ENCODE assay signal across 9 cellular contexts in genomic region chr20:50848846-50849673, GRCh38. TPM values are rescaled to one million over a fixed set of nuclear protein-coding genes. Genes with fewer than 3 reads are reported as not detected.
A peak's percentile ranks its signal among the peaks of the same experiment; 100 is the strongest.
DNase-seq lines count a peak whose midpoint lies in the region; ATAC-seq and TF ChIP-seq lines count a peak whose summit lies in the region.
"Had no signal": no experiment of that assay in that cellular context is flagged by ENCODE, and none has a peak within 500 bp of the region (broad histone marks: within the 10 kb centered on the region; RNA-seq: fewer than 3 reads in every experiment).

No MANE protein-coding gene starts in this region.

- DNase-seq in NOMO-1 (lab: John Stamatoyannopoulos, UW; ENCODE audit: unreplicated experiment in 2 of 2) (peak; percentile 40 to 45), SIG-M5 (lab: John Stamatoyannopoulos, UW) (no peak), kidney glomerular epithelial cell (lab: John Stamatoyannopoulos, UW) (no peak)
- no peak for DNase-seq in stimulated activated effector memory CD8-positive, alpha-beta T cell treated with anti-CD3 and anti-CD28 coated beads, Interleukin-12 subunit alpha, Interleukin-12 subunit beta, amount 100 ng/mL, for 72 hours (ENCODE audit: low spot score in 2 of 2)
- DNase-seq: T-cell had no signal

- no peak overlapping the region for H3K4me3 Mint-ChIP-seq in stimulated activated effector memory CD8-positive, alpha-beta T cell treated with anti-CD3 and anti-CD28 coated beads, Interleukin-12 subunit alpha, Interleukin-12 subunit beta, amount 100 ng/mL, for 72 hours
- H3K4me3 Mint-ChIP-seq: T-cell had no signal

- TF ChIP-seq EP300 in gastroesophageal sphincter (IDR thresholded peaks at IDR 0.05) = no peak

- H3K9me3 Mint-ChIP-seq in stimulated activated effector memory CD8-positive, alpha-beta T cell treated with anti-CD3 and anti-CD28 coated beads, Interleukin-12 subunit alpha, Interleukin-12 subunit beta, amount 100 ng/mL, for 72 hours = no peaks in the 10 kb centered on the region
- H3K9me3 Mint-ChIP-seq: T-cell had no signal

- H3K4me1 Mint-ChIP-seq in stimulated activated effector memory CD8-positive, alpha-beta T cell treated with anti-CD3 and anti-CD28 coated beads, Interleukin-12 subunit alpha, Interleukin-12 subunit beta, amount 100 ng/mL, for 72 hours = peaks cover 22% of the 10 kb centered on the region

- ATAC-seq in GM21576 (IDR thresholded peaks at IDR 0.05; ENCODE audit: unreplicated experiment) (peak; percentile 50), gastroesophageal sphincter (peak; percentile 42), HG03159 (IDR thresholded peaks at IDR 0.05; ENCODE audit: unreplicated experiment) (no peak), HG03571 (IDR thresholded peaks at IDR 0.05; ENCODE audit: unreplicated experiment) (no peak)
- no peak for ATAC-seq in stimulated activated effector memory CD8-positive, alpha-beta T cell treated with anti-CD3 and anti-CD28 coated beads, Interleukin-12 subunit alpha, Interleukin-12 subunit beta, amount 100 ng/mL, for 72 hours
- ATAC-seq: T-cell had no signal

- H3K36me3 ChIP-seq in gastroesophageal sphincter = no peaks in the 10 kb centered on the region

- peaks cover 0 to 17% (median 14%) of the 10 kb centered on the region in 3 donors for H3K4me1 ChIP-seq in gastroesophageal sphincter

- 51 to 100% methylated on average over 1 to 6 of the region's 18 CpGs for WGBS in gastroesophageal sphincter (ENCODE audit: low coverage in 1 of 2), 2 donors

- no peaks in the 10 kb centered on the region for H3K9me3 ChIP-seq in gastroesophageal sphincter

- no peaks in the 10 kb centered on the region for H3K36me3 Mint-ChIP-seq in stimulated activated effector memory CD8-positive, alpha-beta T cell treated with anti-CD3 and anti-CD28 coated beads, Interleukin-12 subunit alpha, Interleukin-12 subunit beta, amount 100 ng/mL, for 72 hours

- TF ChIP-seq CTCF in gastroesophageal sphincter (IDR thresholded peaks at IDR 0.05) = no peak

- peak overlapping the region; percentile 64 for H3K27ac Mint-ChIP-seq in stimulated activated effector memory CD8-positive, alpha-beta T cell treated with anti-CD3 and anti-CD28 coated beads, Interleukin-12 subunit alpha, Interleukin-12 subunit beta, amount 100 ng/mL, for 72 hours

- TF ChIP-seq POLR2A in gastroesophageal sphincter (IDR thresholded peaks at IDR 0.05) = no peak

- H3K27me3 ChIP-seq in gastroesophageal sphincter = no peaks in the 10 kb centered on the region

- H3K27ac ChIP-seq in gastroesophageal sphincter = peak overlapping the region in 3 of 4 donors; percentile 32 to 68 (median 59)

- peak overlapping the region in 1 of 2 donors; percentile 30 for H3K4me3 ChIP-seq in gastroesophageal sphincter

RNA-seq across cellular contexts. Expression of gene BCAS4, which starts 54.2 kb away (rescaled TPM):
- total RNA-seq in gastroesophageal sphincter = 10 to 100 TPM in 1 of 4 donors, 1 to 10 TPM in 3; 4.4 to 18.7 (median 4.7) TPM

Comparison
In these comparisons a context has a peak if more than half of its experiments do, and no peak if none do; other contexts are left out.
1. ATAC-seq: peak in GM21576 (single experiment) and gastroesophageal sphincter (single experiment); none in stimulated activated effector memory CD8-positive, alpha-beta T cell treated with anti-CD3 and anti-CD28 coated beads, Interleukin-12 subunit alpha, Interleukin-12 subunit beta, amount 100 ng/mL, for 72 hours (single experiment), HG03159 (single experiment) and HG03571 (single experiment).
2. DNase-seq: peak in NOMO-1 (2 of 2); none in stimulated activated effector memory CD8-positive, alpha-beta T cell treated with anti-CD3 and anti-CD28 coated beads, Interleukin-12 subunit alpha, Interleukin-12 subunit beta, amount 100 ng/mL, for 72 hours (0 of 2), SIG-M5 (single experiment) and kidney glomerular epithelial cell (single experiment).